8 cellular contexts compared by ENCODE assay signal in the genomic region with DNA sequence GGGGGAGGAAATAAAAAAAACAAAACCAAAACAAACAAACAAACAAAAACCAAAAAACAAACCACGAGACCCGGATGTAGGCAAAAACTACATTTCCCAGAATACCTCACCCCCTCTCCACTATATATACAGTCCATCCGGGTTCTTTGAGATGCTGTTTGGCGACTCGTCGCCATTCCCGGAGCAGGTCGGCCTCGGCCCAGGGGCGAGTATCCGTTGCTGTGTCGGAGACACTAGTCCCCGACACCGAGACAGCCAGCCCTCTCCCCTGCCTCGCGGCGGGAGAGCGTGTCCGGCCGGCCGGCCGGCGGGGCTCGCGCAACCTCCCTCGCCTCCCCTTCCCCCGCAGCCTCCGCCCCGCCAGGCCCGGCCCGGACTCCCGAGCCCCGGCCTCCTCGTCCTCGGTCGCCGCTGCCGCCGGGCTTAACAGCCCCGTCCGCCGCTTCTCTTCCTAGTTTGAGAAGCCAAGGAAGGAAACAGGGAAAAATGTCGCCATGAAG. TPM values are rescaled to one million over a fixed set of nuclear protein-coding genes. Genes with fewer than 3 reads are reported as not detected.
DNase-seq lines count a peak whose midpoint lies in the region; ATAC-seq and TF ChIP-seq lines count a peak whose summit lies in the region.

A gene (plus strand): TSS at position 154 of the 500 bp plus-strand sequence. CDS start 456 bp downstream, outside the sequence.

- H3K79me2 ChIP-seq in OCI-LY3 (ENCODE audit: low read length), result peaks cover 52% of the 10 kb centered on the region

- peaks cover 27% of the 10 kb centered on the region for H3K4me1 ChIP-seq in OCI-LY3 (ENCODE audit: low read length)

- peak within 1 kb of the TSS; percentile 87 for H3K9ac ChIP-seq in OCI-LY3 (ENCODE audit: low read length)

- DNase-seq in COLO668 (lab: John Stamatoyannopoulos, UW; ENCODE audit: unreplicated experiment) (peak; percentile 69), HuH-7 (ENCODE audit: low spot score) (peak; percentile 82), activated T-cell treated with anti-CD3 and anti-CD28 coated beads for 24 hours (ENCODE audit: low read depth) (peak; percentile 61), epidermal melanocyte (ENCODE audit: insufficient read length, low spot score) (peak; percentile 90), mesothelial cell of epicardium (ENCODE audit: low spot score in 2 of 2, unreplicated experiment in 2 of 2) (peak; percentile 43 to 75)
- peak; percentile 41 to 59 for DNase-seq in stimulated activated CD8-positive, alpha-beta memory T cell treated with anti-CD3 and anti-CD28 coated beads, Interleukin-15, amount 100 ng/mL, for 4 hours (ENCODE audit: low read depth in 2 of 2)

- peak within 1 kb of the TSS; percentile 96 for H3K27ac Mint-ChIP-seq in mesothelial cell of epicardium

- peak within 1 kb of the TSS; percentile 38 for H3K27ac ChIP-seq in OCI-LY3 (ENCODE audit: low read length)

- peak within 1 kb of the TSS; percentile 82 for H3K4me3 ChIP-seq in OCI-LY3 (ENCODE audit: low read length)

- peak within 1 kb of the TSS; percentile 66 for H3K4me2 ChIP-seq in OCI-LY3 (ENCODE audit: low read length)

- H4K20me1 ChIP-seq in OCI-LY3 (ENCODE audit: insufficient read depth, low read length), result peaks cover 42% of the 10 kb centered on the region

- H3K9me3 ChIP-seq in OCI-LY3 (ENCODE audit: insufficient read depth, low read length), result no peaks in the 10 kb centered on the region

- TF ChIP-seq CTCF in OCI-LY3 (IDR thresholded peaks at IDR 0.05; ENCODE audit: low read depth, low read length), result no peak
- TF ChIP-seq CTCF in mesothelial cell of epicardium (IDR thresholded peaks at IDR 0.05; ENCODE audit: unreplicated experiment), result no peak

- peaks cover 27% of the 10 kb centered on the region for H3K36me3 ChIP-seq in OCI-LY3 (replicated peaks; ENCODE audit: low read depth, low read length)

- peak within 1 kb of the TSS; percentile 58 for H2AFZ ChIP-seq in OCI-LY3 (ENCODE audit: low read depth, low read length)

- no peaks in the 10 kb centered on the region for H3K36me3 Mint-ChIP-seq in mesothelial cell of epicardium

- ATAC-seq in GM21367 (IDR thresholded peaks at IDR 0.05; ENCODE audit: unreplicated experiment), result peak; percentile 60

- H3K4me3 Mint-ChIP-seq in mesothelial cell of epicardium, result peak within 1 kb of the TSS; percentile 95

- no peaks in the 10 kb centered on the region for H3K27me3 ChIP-seq in OCI-LY3 (ENCODE audit: low read depth, low read length)

- no peaks in the 10 kb centered on the region for H3K9me3 Mint-ChIP-seq in mesothelial cell of epicardium

- H3K4me1 Mint-ChIP-seq in mesothelial cell of epicardium, result peaks cover 47% of the 10 kb centered on the region

- H3K27me3 Mint-ChIP-seq in mesothelial cell of epicardium (ENCODE audit: low read depth), result no peaks in the 10 kb centered on the region

RNA-seq across cellular contexts. Expression of the gene that starts here (rescaled TPM):
- 150 to 160 TPM (median 151 TPM) in 3 replicates for total RNA-seq in mesothelial cell of epicardium

Comparison
In these comparisons a context has a peak if more than half of its experiments do, and no peak if none do; other contexts are left out.
1. Peak in every context shown above with its lines: DNase-seq, ATAC-seq, H3K4me3 ChIP-seq and H3K27ac ChIP-seq.